Comparison of ENCODE assay signal across 12 cellular contexts in genomic region chr14:103870891-103871595, GRCh38. TPM values are rescaled to one million over a fixed set of nuclear protein-coding genes. Genes with fewer than 3 reads are reported as not detected.
A peak's percentile ranks its signal among the peaks of the same experiment; 100 is the strongest.
DNase-seq lines count a peak whose midpoint lies in the region; ATAC-seq and TF ChIP-seq lines count a peak whose summit lies in the region.
"Had no signal": no experiment of that assay in that cellular context is flagged by ENCODE, and none has a peak within 500 bp of the region (broad histone marks: within the 10 kb centered on the region; RNA-seq: fewer than 3 reads in every experiment).

No MANE protein-coding gene starts in this region.

- H3K9me3 ChIP-seq in BLaER1: no peaks in the 10 kb centered on the region
- H3K9me3 ChIP-seq in DOHH2 (ENCODE audit: control insufficient read depth, insufficient read depth, low read length): no peaks in the 10 kb centered on the region
- H3K9me3 ChIP-seq: ascending aorta had no signal

- H3K4me2 ChIP-seq in BLaER1 (peak overlapping the region; percentile 96), DOHH2 (ENCODE audit: low read length) (peak overlapping the region; percentile 88)

- H3K4me1 Mint-ChIP-seq in memory B cell: peaks cover 10% of the 10 kb centered on the region

- intact Hi-C loops in dorsolateral prefrontal cortex (cut with DNase I): no loop called here

- H3K36me3 Mint-ChIP-seq in memory B cell: no peaks in the 10 kb centered on the region

- peaks cover 4% of the 10 kb centered on the region for H3K9me3 Mint-ChIP-seq in memory B cell
- H3K9me3 Mint-ChIP-seq: stimulated activated naive B cell treated with anti-CD40 and anti-IgM and Interleukin-4, amounts not matched to agents 10 μg/mL and 1 μg/mL and 100 μg/mL, for 72 hours had no signal

- peaks cover 8% of the 10 kb centered on the region for H3K79me2 ChIP-seq in DOHH2 (ENCODE audit: control insufficient read depth, low read length)

- H4K20me1 ChIP-seq in BLaER1: no peaks in the 10 kb centered on the region
- no peaks in the 10 kb centered on the region for H4K20me1 ChIP-seq in DOHH2 (ENCODE audit: control insufficient read depth, insufficient read depth, low read depth, low read length)

- H3K4me3 ChIP-seq in BLaER1: peak overlapping the region; percentile 67; the same call in 1 of the 2 replicates
- H3K4me3 ChIP-seq in DOHH2 (ENCODE audit: low read length): no peak overlapping the region
- H3K4me3 ChIP-seq in dorsolateral prefrontal cortex: no peak overlapping the region

- no peak overlapping the region for H3K27ac Mint-ChIP-seq in memory B cell

- DNase-seq in amniotic epithelial cell (ENCODE audit: low read depth) (peak; percentile 54), memory B cell (ENCODE audit: low spot score in 2 of 2) (no peak), Kasumi-1 (lab: John Stamatoyannopoulos, UW) (no peak), NCI-H1930 (lab: John Stamatoyannopoulos, UW) (no peak), activated gamma-delta T cell (lab: John Stamatoyannopoulos, UW) (no peak), dorsolateral prefrontal cortex (no peak)
- DNase-seq: NCI-H1417 treated with DMSO at 0.1 percent for 48 hours, NCI-H510A treated with DMSO at 0.1 percent for 48 hours had no signal

- peak overlapping the region; percentile 88 for H3K4me3 Mint-ChIP-seq in memory B cell

- H3K4me1 ChIP-seq in BLaER1: peaks cover 82% of the 10 kb centered on the region
- H3K4me1 ChIP-seq in DOHH2 (ENCODE audit: control insufficient read depth, low read length): peaks cover 19% of the 10 kb centered on the region

- TF ChIP-seq CTCF in DOHH2 (IDR thresholded peaks at IDR 0.05; ENCODE audit: low read depth, low read length, poor library complexity, severe bottlenecking): no peak
- no peak for TF ChIP-seq CTCF in dorsolateral prefrontal cortex (IDR thresholded peaks at IDR 0.05 in 54 of 56, conservative IDR thresholded peaks at IDR 0.05 in 2 of 56; ENCODE audit: low read depth in 1 of 56, partially characterized antibody in 56 of 56)

- H3K27me3 ChIP-seq in BLaER1 (no peaks in the 10 kb centered on the region), DOHH2 (ENCODE audit: control insufficient read depth, low read length) (no peaks in the 10 kb centered on the region), dorsolateral prefrontal cortex (no peaks in the 10 kb centered on the region)
- H3K27me3 ChIP-seq: ascending aorta had no signal

- ATAC-seq in memory B cell (ENCODE audit: low read depth): no peak

- H3K27ac ChIP-seq in BLaER1 (peak overlapping the region; percentile 91), DOHH2 (ENCODE audit: low read depth, low read length) (no peak overlapping the region), dorsolateral prefrontal cortex (no peak overlapping the region)

- no peaks in the 10 kb centered on the region for H3K9me2 ChIP-seq in DOHH2 (replicated peaks; ENCODE audit: control insufficient read depth, low read length)

- 0 out of 2 replicates have a peak overlapping the region, but pooled peaks have one; percentile 83 for H3K9ac ChIP-seq in BLaER1

- no peaks in the 10 kb centered on the region for H3K36me3 ChIP-seq in BLaER1
- no peaks in the 10 kb centered on the region for H3K36me3 ChIP-seq in DOHH2 (ENCODE audit: control insufficient read depth, low read length)
- H3K36me3 ChIP-seq: ascending aorta had no signal

- no peaks in the 10 kb centered on the region; the same call in 1 of the 2 replicates for H3F3A ChIP-seq in DOHH2 (ENCODE audit: control insufficient read depth, insufficient read depth)

- peaks cover 2% of the 10 kb centered on the region for H3K27me3 Mint-ChIP-seq in memory B cell

RNA-seq across cellular contexts. Expression of gene PPP1R13B, which starts 23.7 kb away (rescaled TPM):
- total RNA-seq in dorsolateral prefrontal cortex: 100 to 1,000 TPM in 18 of 120 experiments, 10 to 100 TPM in 102; 36.7 to 122 (median 85.6) TPM

RNA-seq across cellular contexts. Expression of gene TDRD9, which starts 57.2 kb away (rescaled TPM):
- total RNA-seq in dorsolateral prefrontal cortex: 10 to 100 TPM in 60 of 120 experiments, 1 to 10 TPM in 60; 1.9 to 23.1 (median 10.0) TPM
